Comparison of ENCODE assay signal across 21 cellular contexts in genomic region chr1:187549540-187549939, GRCh38.
"Had no signal": no experiment of that assay in that cellular context is flagged by ENCODE, and none has a peak within 500 bp of the region (broad histone marks: within the 10 kb centered on the region; RNA-seq: fewer than 3 reads in every experiment).

No MANE protein-coding gene starts in this region.

- H3K27me3 ChIP-seq: SJSA1 had no signal

- H3K27ac ChIP-seq: HL-60, RWPE1, SJSA1, SK-N-MC had no signal

- H3K9me3 ChIP-seq: SJSA1 had no signal

- DNase-seq: KBM-7, MV-4-11, NCI-H1048, NCI-H1105, NCI-H1417, NCI-H1436 treated with DMSO at 0.1 percent for 48 hours, NCI-H1694, NCI-H187 treated with DMSO at 0.1 percent for 48 hours, NCI-H2029 treated with DMSO at 0.1 percent for 48 hours, NCI-H2171 treated with DMSO at 0.1 percent for 48 hours, NCI-H345, NCI-H446 treated with DMSO at 0.1 percent for 48 hours, NCI-H510A treated with DMSO at 0.1 percent for 48 hours, NCI-H526, SIG-M5, SW 1271 had no signal

- H3K36me3 ChIP-seq: SJSA1 had no signal

- H3K4me1 ChIP-seq: SJSA1 had no signal

- FAIRE-seq: HTR-8/SVneo had no signal

- H3K4me3 ChIP-seq: SJSA1, SK-N-MC had no signal
